Comparison of ENCODE assay signal across 11 cellular contexts in the genomic region with DNA sequence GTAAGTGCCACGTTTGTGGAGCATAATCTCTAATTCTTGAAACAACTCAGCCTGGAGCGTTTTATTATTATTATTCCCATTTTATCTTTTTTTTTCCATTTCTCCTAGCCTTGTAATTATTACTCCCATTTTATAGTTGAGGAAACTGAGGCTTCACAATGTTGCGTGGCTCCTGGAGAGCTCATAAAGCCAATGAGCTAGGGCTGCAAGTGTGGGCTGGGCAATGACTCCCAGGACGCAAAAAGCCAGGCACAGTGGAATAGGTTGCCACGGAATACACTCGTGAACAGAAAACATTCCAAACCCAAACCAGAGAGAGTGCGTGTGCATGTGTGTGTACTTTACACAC. TPM values are rescaled to one million over a fixed set of nuclear protein-coding genes. Genes with fewer than 3 reads are reported as not detected.
DNase-seq lines count a peak whose midpoint lies in the region; ATAC-seq lines count a peak whose summit lies in the region.
"Had no signal": no experiment of that assay in that cellular context is flagged by ENCODE, and none has a peak within 500 bp of the region (broad histone marks: within the 10 kb centered on the region; RNA-seq: fewer than 3 reads in every experiment).

No MANE protein-coding gene starts in this region.

- ATAC-seq in stimulated activated naive CD8-positive, alpha-beta T cell treated with anti-CD3 and anti-CD28 coated beads, Interleukin-15, Interleukin-2, amounts not matched to agents 100 U/mL and 50 U/mL, for 24 hours = no peak
- no peak for ATAC-seq in central memory CD8-positive, alpha-beta T cell (replicated peaks; ENCODE audit: extremely low read depth, poor library complexity, severe bottlenecking)
- ATAC-seq in naive thymus-derived CD8-positive, alpha-beta T cell = no peak
- no peak for ATAC-seq in HG02588 (IDR thresholded peaks at IDR 0.05; ENCODE audit: unreplicated experiment)

- no peak for DNase-seq in stimulated activated naive CD8-positive, alpha-beta T cell treated with anti-CD3 and anti-CD28 coated beads, Interleukin-15, Interleukin-2, amounts not matched to agents 100 U/mL and 50 U/mL, for 24 hours
- no peak for DNase-seq in central memory CD8-positive, alpha-beta T cell (ENCODE audit: low spot score in 2 of 2)
- DNase-seq in naive thymus-derived CD8-positive, alpha-beta T cell = no peak
- no peak for DNase-seq in hippocampal formation (lab: John Stamatoyannopoulos, UW)
- no peak for DNase-seq in KBM-7
- DNase-seq in NCI-H774 (lab: John Stamatoyannopoulos, UW) = no peak
- DNase-seq: BE2C, NCI-H2029, SIG-M5 had no signal

- peak overlapping the region; percentile 71 for H3K27ac Mint-ChIP-seq in stimulated activated naive CD8-positive, alpha-beta T cell treated with anti-CD3 and anti-CD28 coated beads, Interleukin-15, Interleukin-2, amounts not matched to agents 100 ng/mL and 50 ng/mL, for 24 hours
- H3K27ac Mint-ChIP-seq in central memory CD8-positive, alpha-beta T cell (ENCODE audit: low read depth) = peak overlapping the region; percentile 85
- peak overlapping the region in 9 of 10 donors; percentile 5 to 92 (median 67) for H3K27ac Mint-ChIP-seq in naive thymus-derived CD8-positive, alpha-beta T cell

- in situ Hi-C loops in KBM-7 (cut with MboI; ENCODE audit: low pct_unique_long_range_greater_than_20kb, low sequenced_read_pairs) = no loop called here

- peaks cover 23% of the 10 kb centered on the region for H3K4me1 Mint-ChIP-seq in stimulated activated naive CD8-positive, alpha-beta T cell treated with anti-CD3 and anti-CD28 coated beads, Interleukin-15, Interleukin-2, amounts not matched to agents 100 ng/mL and 50 ng/mL, for 24 hours (ENCODE audit: low read depth)
- H3K4me1 Mint-ChIP-seq in central memory CD8-positive, alpha-beta T cell = peaks cover 33% of the 10 kb centered on the region
- peaks cover 19 to 58% (median 31%) of the 10 kb centered on the region in 4 donors for H3K4me1 Mint-ChIP-seq in naive thymus-derived CD8-positive, alpha-beta T cell

- POLR2A ChIA-PET in naive thymus-derived CD8-positive, alpha-beta T cell (lab: Charles Lee) = interaction anchor here (1.0 to 6.1 kb wide), 3 partner anchors 13 to 44 kb away, joined by 3 to 53 read pairs (median 10); a partner anchor contains a TSS

- peak overlapping the region; percentile 42 for H3K4me3 Mint-ChIP-seq in stimulated activated naive CD8-positive, alpha-beta T cell treated with anti-CD3 and anti-CD28 coated beads, Interleukin-15, Interleukin-2, amounts not matched to agents 100 ng/mL and 50 ng/mL, for 24 hours
- H3K4me3 Mint-ChIP-seq in central memory CD8-positive, alpha-beta T cell = peak overlapping the region; percentile 73
- H3K4me3 Mint-ChIP-seq in naive thymus-derived CD8-positive, alpha-beta T cell = peak overlapping the region; percentile 40 to 83 (median 68)

- H3K27me3 Mint-ChIP-seq in stimulated activated naive CD8-positive, alpha-beta T cell treated with anti-CD3 and anti-CD28 coated beads, Interleukin-15, Interleukin-2, amounts not matched to agents 100 ng/mL and 50 ng/mL, for 24 hours = no peaks in the 10 kb centered on the region
- no peaks in the 10 kb centered on the region for H3K27me3 Mint-ChIP-seq in central memory CD8-positive, alpha-beta T cell
- no peaks in the 10 kb centered on the region for H3K27me3 Mint-ChIP-seq in naive thymus-derived CD8-positive, alpha-beta T cell

- H3K36me3 Mint-ChIP-seq in stimulated activated naive CD8-positive, alpha-beta T cell treated with anti-CD3 and anti-CD28 coated beads, Interleukin-15, Interleukin-2, amounts not matched to agents 100 ng/mL and 50 ng/mL, for 24 hours (ENCODE audit: low read depth) = no peaks in the 10 kb centered on the region
- H3K36me3 Mint-ChIP-seq in central memory CD8-positive, alpha-beta T cell (ENCODE audit: insufficient read depth) = peaks cover 4% of the 10 kb centered on the region
- H3K36me3 Mint-ChIP-seq in naive thymus-derived CD8-positive, alpha-beta T cell = no peaks in the 10 kb centered on the region

- H3K9me3 Mint-ChIP-seq in stimulated activated naive CD8-positive, alpha-beta T cell treated with anti-CD3 and anti-CD28 coated beads, Interleukin-15, Interleukin-2, amounts not matched to agents 100 ng/mL and 50 ng/mL, for 24 hours = no peaks in the 10 kb centered on the region
- H3K9me3 Mint-ChIP-seq in central memory CD8-positive, alpha-beta T cell = no peaks in the 10 kb centered on the region
- H3K9me3 Mint-ChIP-seq in naive thymus-derived CD8-positive, alpha-beta T cell = no peaks in the 10 kb centered on the region

RNA-seq across cellular contexts. Expression of a gene that starts 13.5 kb away (rescaled TPM):
- total RNA-seq in naive thymus-derived CD8-positive, alpha-beta T cell = 10 to 100 TPM in 1 of 2 experiments, 1 to 10 TPM in 1; 6.5 to 10.8 TPM
- 1 to 10 TPM; 1.3 to 4.3 (median 2.1) TPM for polyA plus RNA-seq in naive thymus-derived CD8-positive, alpha-beta T cell

RNA-seq across cellular contexts. Expression of a gene that starts 50.4 kb away (rescaled TPM):
- total RNA-seq in naive thymus-derived CD8-positive, alpha-beta T cell = not detected
- polyA plus RNA-seq in naive thymus-derived CD8-positive, alpha-beta T cell = not detected
